Comparison of ENCODE assay signal across 1 cellular context in the genomic region with DNA sequence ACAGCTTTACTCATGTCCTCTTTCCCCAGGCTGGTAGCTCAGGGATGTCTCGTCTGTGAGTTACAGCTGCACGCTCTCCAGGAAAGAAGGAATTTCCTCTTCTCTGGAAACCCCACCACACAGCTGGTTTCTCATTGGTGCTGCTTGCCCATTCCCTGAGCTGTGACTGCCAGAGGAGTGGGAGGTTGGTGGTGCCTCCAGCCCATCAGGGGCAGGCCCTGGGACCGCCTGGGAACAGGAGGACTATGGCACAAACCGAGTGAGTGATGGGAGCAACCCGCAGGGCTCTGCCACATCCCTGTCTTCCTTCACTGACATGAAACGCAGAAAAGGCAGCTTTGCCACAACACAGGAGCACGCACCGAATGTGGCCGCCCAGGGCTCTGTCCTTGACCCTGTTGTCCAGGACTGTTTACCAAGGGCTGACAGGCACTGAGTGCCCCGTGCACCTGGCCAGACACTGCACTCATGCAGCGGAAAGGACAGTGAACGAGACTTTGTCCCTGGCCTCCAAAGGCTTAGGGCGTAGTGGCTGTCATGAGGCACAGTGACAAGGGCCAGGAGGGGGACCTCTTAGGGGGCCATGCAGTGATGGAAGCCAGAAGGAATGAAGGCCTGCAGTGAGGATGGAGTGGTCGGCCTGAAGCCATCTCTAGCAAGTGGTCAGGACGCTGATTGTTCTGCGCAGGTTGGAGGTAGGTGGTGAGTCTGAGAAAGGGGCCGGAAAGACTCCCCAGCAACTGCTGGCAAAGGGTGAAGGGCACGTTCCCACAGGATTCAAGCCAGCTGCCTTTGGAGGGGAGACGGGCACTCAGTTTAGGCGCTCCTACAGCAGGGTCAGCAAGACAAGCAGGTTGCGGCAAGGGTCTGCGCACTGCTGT.
TF ChIP-seq lines count a peak whose summit lies in the region.

No MANE protein-coding gene starts in this region.

TF ChIP-seq in K562, 482 proteins besides CTCF, POLR2A, EP300 and RAD21 (continued from another document):
- TF ChIP-seq MYNN (IDR thresholded peaks at IDR 0.05), result peak; percentile 69; the same call in 1 of the 2 replicates
- no peak for TF ChIP-seq MYNN (CRISPR knock-in tag; IDR thresholded peaks at IDR 0.05)
- no peak for TF ChIP-seq MYC (IDR thresholded peaks at IDR 0.05; ENCODE audit: low read depth, low read length)
- TF ChIP-seq MYC (CRISPR knock-in tag; IDR thresholded peaks at IDR 0.05; ENCODE audit: borderline replicate concordance, low read depth), result no peak
- TF ChIP-seq, protein P1, sequence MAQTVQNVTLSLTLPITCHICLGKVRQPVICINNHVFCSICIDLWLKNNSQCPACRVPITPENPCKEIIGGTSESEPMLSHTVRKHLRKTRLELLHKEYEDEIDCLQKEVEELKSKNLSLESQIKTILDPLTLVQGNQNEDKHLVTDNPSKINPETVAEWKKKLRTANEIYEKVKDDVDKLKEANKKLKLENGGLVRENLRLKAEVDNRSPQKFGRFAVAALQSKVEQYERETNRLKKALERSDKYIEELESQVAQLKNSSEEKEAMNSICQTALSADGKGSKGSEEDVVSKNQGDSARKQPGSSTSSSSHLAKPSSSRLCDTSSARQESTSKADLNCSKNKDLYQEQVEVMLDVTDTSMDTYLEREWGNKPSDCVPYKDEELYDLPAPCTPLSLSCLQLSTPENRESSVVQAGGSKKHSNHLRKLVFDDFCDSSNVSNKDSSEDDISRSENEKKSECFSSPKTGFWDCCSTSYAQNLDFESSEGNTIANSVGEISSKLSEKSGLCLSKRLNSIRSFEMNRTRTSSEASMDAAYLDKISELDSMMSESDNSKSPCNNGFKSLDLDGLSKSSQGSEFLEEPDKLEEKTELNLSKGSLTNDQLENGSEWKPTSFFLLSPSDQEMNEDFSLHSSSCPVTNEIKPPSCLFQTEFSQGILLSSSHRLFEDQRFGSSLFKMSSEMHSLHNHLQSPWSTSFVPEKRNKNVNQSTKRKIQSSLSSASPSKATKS (CRISPR knock-in tag; IDR thresholded peaks at IDR 0.05), result no peak
- no peak for TF ChIP-seq RFX7 (CRISPR knock-in tag; IDR thresholded peaks at IDR 0.05)
- no peak for TF ChIP-seq NFATC3 (IDR thresholded peaks at IDR 0.05)
- TF ChIP-seq PTBP1 (IDR thresholded peaks at IDR 0.05; ENCODE audit: low read depth, low read length), result peak; percentile 46; the same call in 1 of the 2 replicates
- peak; percentile 37 for TF ChIP-seq SUPT5H (IDR thresholded peaks at IDR 0.05)
- TF ChIP-seq SMAD4 (CRISPR knock-in tag; conservative IDR thresholded peaks at IDR 0.05), result no peak
- TF ChIP-seq, protein P2, sequence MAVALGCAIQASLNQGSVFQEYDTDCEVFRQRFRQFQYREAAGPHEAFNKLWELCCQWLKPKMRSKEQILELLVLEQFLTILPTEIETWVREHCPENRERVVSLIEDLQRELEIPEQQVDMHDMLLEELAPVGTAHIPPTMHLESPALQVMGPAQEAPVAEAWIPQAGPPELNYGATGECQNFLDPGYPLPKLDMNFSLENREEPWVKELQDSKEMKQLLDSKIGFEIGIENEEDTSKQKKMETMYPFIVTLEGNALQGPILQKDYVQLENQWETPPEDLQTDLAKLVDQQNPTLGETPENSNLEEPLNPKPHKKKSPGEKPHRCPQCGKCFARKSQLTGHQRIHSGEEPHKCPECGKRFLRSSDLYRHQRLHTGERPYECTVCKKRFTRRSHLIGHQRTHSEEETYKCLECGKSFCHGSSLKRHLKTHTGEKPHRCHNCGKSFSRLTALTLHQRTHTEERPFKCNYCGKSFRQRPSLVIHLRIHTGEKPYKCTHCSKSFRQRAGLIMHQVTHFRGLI (CRISPR knock-in tag; IDR thresholded peaks at IDR 0.05), result no peak
- TF ChIP-seq MCM7 (IDR thresholded peaks at IDR 0.05), result no peak
- TF ChIP-seq ZNF165 (CRISPR knock-in tag; IDR thresholded peaks at IDR 0.05; ENCODE audit: borderline replicate concordance), result no peak
- TF ChIP-seq MED1 (CRISPR knock-in tag; IDR thresholded peaks at IDR 0.05; ENCODE audit: borderline replicate concordance), result 0 out of 2 replicates have a peak, but pooled peaks have one; percentile 44
- TF ChIP-seq CHCHD3 (CRISPR knock-in tag; IDR thresholded peaks at IDR 0.05), result no peak
- no peak for TF ChIP-seq ADNP (tag; IDR thresholded peaks at IDR 0.05)
- TF ChIP-seq BRF1 (IDR thresholded peaks at IDR 0.05; ENCODE audit: borderline replicate concordance, extremely low read depth, insufficient read length), result no peak
- peak; percentile 71 for TF ChIP-seq RBFOX2 (IDR thresholded peaks at IDR 0.05; ENCODE audit: low read depth, low read length)
- no peak for TF ChIP-seq HDAC2 (IDR thresholded peaks at IDR 0.05)
